ENCODE assay signal across 8 cellular contexts in genomic region chr11:62552931-62553838, GRCh38. TPM values are rescaled to one million over a fixed set of nuclear protein-coding genes. Genes with fewer than 3 reads are reported as not detected.
DNase-seq lines count a peak whose midpoint lies in the region; ATAC-seq and TF ChIP-seq lines count a peak whose summit lies in the region.

No MANE protein-coding gene starts in this region.

- H3K4me1 Mint-ChIP-seq in CD8-positive, alpha-beta memory T cell: peaks cover 78 to 93% (median 82%) of the 10 kb centered on the region in 3 donors
- H3K4me1 Mint-ChIP-seq in activated CD4-positive, alpha-beta T cell treated with anti-CD3 and anti-CD28 coated beads, Interleukin-2, amount 10 ng/mL, durations not matched to agents 7 days and 5 days: peaks cover 88% of the 10 kb centered on the region

- peak in 4 of 5 donors; percentile 47 to 84 (median 60) for DNase-seq in CD8-positive, alpha-beta memory T cell
- DNase-seq in MM.1S: no peak
- peak; percentile 70 for DNase-seq in activated CD4-positive, alpha-beta T cell treated with anti-CD3 and anti-CD28 coated beads, Interleukin-2, amount 10 ng/mL, durations not matched to agents 7 days and 5 days
- peak; percentile 82 for DNase-seq in epidermal melanocyte (ENCODE audit: insufficient read length, low spot score)
- DNase-seq in NCI-H1105 (lab: John Stamatoyannopoulos, UW): no peak

- H3K27ac Mint-ChIP-seq in CD8-positive, alpha-beta memory T cell: peak overlapping the region; percentile 96 to 100 (median 99)
- H3K27ac Mint-ChIP-seq in activated CD4-positive, alpha-beta T cell treated with anti-CD3 and anti-CD28 coated beads, Interleukin-2, amount 10 ng/mL, durations not matched to agents 7 days and 5 days: peak overlapping the region; percentile 99

- H2AFZ ChIP-seq in MM.1S (ENCODE audit: low read length): no peak overlapping the region

- H3K27me3 Mint-ChIP-seq in CD8-positive, alpha-beta memory T cell: peaks cover 0 to 3% of the 10 kb centered on the region in 2 donors
- peaks cover 3% of the 10 kb centered on the region for H3K27me3 Mint-ChIP-seq in activated CD4-positive, alpha-beta T cell treated with anti-CD3 and anti-CD28 coated beads, Interleukin-2, amount 10 ng/mL, durations not matched to agents 7 days and 5 days

- H3K79me2 ChIP-seq in MM.1S (ENCODE audit: low read length): no peaks in the 10 kb centered on the region

- H3K36me3 Mint-ChIP-seq in CD8-positive, alpha-beta memory T cell: peaks cover 0 to under 1% (median 0%) of the 10 kb centered on the region in 3 donors
- H3K36me3 Mint-ChIP-seq in activated CD4-positive, alpha-beta T cell treated with anti-CD3 and anti-CD28 coated beads, Interleukin-2, amount 10 ng/mL, durations not matched to agents 7 days and 5 days (ENCODE audit: low read depth): peaks cover 9% of the 10 kb centered on the region

- H3K4me2 ChIP-seq in MM.1S (ENCODE audit: low read depth, low read length): no peak overlapping the region

- POLR2A ChIA-PET in CD8-positive, alpha-beta memory T cell (lab: Charles Lee): interaction anchor here (1.0 to 11.9 kb wide), 8 partner anchors 11 to 328 kb away, joined by 3 to 193 read pairs (median 5); partner anchors contain the start of genes AHNAK, EEF1G and TUT1
- POLR2A ChIA-PET in activated CD4-positive, alpha-beta T cell treated with anti-CD3 and anti-CD28 coated beads, Interleukin-2, amount 10 ng/mL, durations not matched to agents 7 days and 5 days (lab: Charles Lee): interaction anchor here (0.5 to 1.4 kb wide), 3 partner anchors 9 to 126 kb away, joined by 3 to 4 read pairs (median 4); partner anchors contain the start of gene EEF1G

- ATAC-seq in HG03432 (IDR thresholded peaks at IDR 0.05; ENCODE audit: unreplicated experiment): no peak

- H3K36me3 ChIP-seq in CD8-positive, alpha-beta memory T cell (ENCODE audit: insufficient read depth, low read length): no peaks in the 10 kb centered on the region
- H3K36me3 ChIP-seq in MM.1S (replicated peaks; ENCODE audit: insufficient read depth, low read length): no peaks in the 10 kb centered on the region
- H3K36me3 ChIP-seq in mucosa of stomach (ENCODE audit: control insufficient read depth, insufficient read depth, low read length): no peaks in the 10 kb centered on the region
- H3K36me3 ChIP-seq in urinary bladder (ENCODE audit: insufficient read depth): no peaks in the 10 kb centered on the region

- no peaks in the 10 kb centered on the region for H3K9me2 ChIP-seq in MM.1S (replicated peaks; ENCODE audit: insufficient read depth, low read length)

- H3K27ac ChIP-seq in CD8-positive, alpha-beta memory T cell (ENCODE audit: low read depth, low read length): peak overlapping the region; percentile 95
- H3K27ac ChIP-seq in MM.1S (ENCODE audit: low read length): peak overlapping the region; percentile 83; the same call in 1 of the 2 replicates
- peak overlapping the region; percentile 92 for H3K27ac ChIP-seq in urinary bladder (ENCODE audit: low read depth)

- CTCF ChIA-PET in CD8-positive, alpha-beta memory T cell (lab: Charles Lee): interaction anchor here (1.3 to 6.7 kb wide), 5 partner anchors 10 to 129 kb away, joined by 3 to 85 read pairs (median 7); no protein-coding TSS in a partner anchor
- CTCF ChIA-PET in activated CD4-positive, alpha-beta T cell treated with anti-CD3 and anti-CD28 coated beads, Interleukin-2, amount 10 ng/mL, durations not matched to agents 7 days and 5 days (lab: Charles Lee): interaction anchor here (0.6 to 11.8 kb wide), 7 partner anchors 10 to 159 kb away, joined by 3 to 85 read pairs (median 6); partner anchors contain the start of gene EEF1G

- no peak for TF ChIP-seq CTCF in MM.1S (IDR thresholded peaks at IDR 0.05; ENCODE audit: low read length)

- WGBS in urinary bladder: 3% methylated on average over 16 of the region's 16 CpGs

- peaks cover 82% of the 10 kb centered on the region for H3K4me1 ChIP-seq in CD8-positive, alpha-beta memory T cell (ENCODE audit: insufficient read depth, low read length)
- H3K4me1 ChIP-seq in MM.1S (ENCODE audit: low read length): peaks cover 59% of the 10 kb centered on the region
- peaks cover 91% of the 10 kb centered on the region for H3K4me1 ChIP-seq in mucosa of stomach (ENCODE audit: control insufficient read depth, insufficient read depth, low read length)
- H3K4me1 ChIP-seq in urinary bladder (ENCODE audit: insufficient read depth): no peaks in the 10 kb centered on the region

- no peaks in the 10 kb centered on the region for H4K20me1 ChIP-seq in MM.1S (ENCODE audit: insufficient read depth, low read length)

- H3F3A ChIP-seq in MM.1S (ENCODE audit: insufficient read depth, low read length): peaks cover 48% of the 10 kb centered on the region

- no peaks in the 10 kb centered on the region for H3K27me3 ChIP-seq in CD8-positive, alpha-beta memory T cell (ENCODE audit: insufficient read depth, low read length, poor library complexity, severe bottlenecking)
- H3K27me3 ChIP-seq in MM.1S (replicated peaks; ENCODE audit: insufficient read depth, low read length) (peaks cover 6% of the 10 kb centered on the region; the same call in 1 of the 2 replicates), mucosa of stomach (ENCODE audit: control insufficient read depth, insufficient read depth, low read length) (no peaks in the 10 kb centered on the region)

- H3K9ac ChIP-seq in MM.1S (ENCODE audit: low read length) (no peak overlapping the region), mucosa of stomach (ENCODE audit: low read length) (peak overlapping the region; percentile 81)

- H3K4me3 Mint-ChIP-seq in CD8-positive, alpha-beta memory T cell: peak overlapping the region; percentile 69 to 92 (median 80)
- peak overlapping the region; percentile 33 for H3K4me3 Mint-ChIP-seq in activated CD4-positive, alpha-beta T cell treated with anti-CD3 and anti-CD28 coated beads, Interleukin-2, amount 10 ng/mL, durations not matched to agents 7 days and 5 days

- peaks cover 0 to 3% (median 0%) of the 10 kb centered on the region in 5 donors for H3K9me3 Mint-ChIP-seq in CD8-positive, alpha-beta memory T cell
- H3K9me3 Mint-ChIP-seq in activated CD4-positive, alpha-beta T cell treated with anti-CD3 and anti-CD28 coated beads, Interleukin-2, amount 10 ng/mL, durations not matched to agents 7 days and 5 days: no peaks in the 10 kb centered on the region

- no peaks in the 10 kb centered on the region for H3K9me3 ChIP-seq in CD8-positive, alpha-beta memory T cell (ENCODE audit: low read length)
- H3K9me3 ChIP-seq in MM.1S (replicated peaks; ENCODE audit: insufficient read depth, low read length) (no peaks in the 10 kb centered on the region), mucosa of stomach (ENCODE audit: control insufficient read depth, low read length) (no peaks in the 10 kb centered on the region)

- H3K4me3 ChIP-seq in CD8-positive, alpha-beta memory T cell (ENCODE audit: low read length): peak overlapping the region; percentile 47
- H3K4me3 ChIP-seq in MM.1S (ENCODE audit: low read length): no peak overlapping the region
- H3K4me3 ChIP-seq in mucosa of stomach (ENCODE audit: low read length): peak overlapping the region; percentile 33
- H3K4me3 ChIP-seq in urinary bladder (ENCODE audit: low read depth, low read length): no peak overlapping the region

RNA-seq across cellular contexts. Expression of gene AHNAK, which starts 6.6 kb away (rescaled TPM):
- 100 to 1,000 TPM; 187 to 193 TPM for total RNA-seq in CD8-positive, alpha-beta memory T cell
- polyA plus RNA-seq in CD8-positive, alpha-beta memory T cell: 125 TPM
- 100 to 1,000 TPM; 206 to 237 TPM for total RNA-seq in activated CD4-positive, alpha-beta T cell treated with anti-CD3 and anti-CD28 coated beads, Interleukin-2, amount 10 ng/mL, durations not matched to agents 7 days and 5 days
- 554 TPM for total RNA-seq in urinary bladder
- 200 TPM for polyA plus RNA-seq in urinary bladder

RNA-seq across cellular contexts. Expression of gene EEF1G, which starts 20.5 kb away (rescaled TPM):
- 1,000 to 10,000 TPM; 1,800 to 1,846 TPM for total RNA-seq in CD8-positive, alpha-beta memory T cell
- polyA plus RNA-seq in CD8-positive, alpha-beta memory T cell: 1,157 TPM
- 1,000 to 10,000 TPM; 1,239 to 1,470 TPM for total RNA-seq in activated CD4-positive, alpha-beta T cell treated with anti-CD3 and anti-CD28 coated beads, Interleukin-2, amount 10 ng/mL, durations not matched to agents 7 days and 5 days
- total RNA-seq in urinary bladder: 863 TPM
- polyA plus RNA-seq in urinary bladder: 1,468 TPM

RNA-seq across cellular contexts. Expression of gene TUT1, which starts 38.1 kb away (rescaled TPM):
- 10 to 100 TPM; 30.8 to 32.7 TPM for total RNA-seq in CD8-positive, alpha-beta memory T cell
- polyA plus RNA-seq in CD8-positive, alpha-beta memory T cell: 13.7 TPM
- total RNA-seq in activated CD4-positive, alpha-beta T cell treated with anti-CD3 and anti-CD28 coated beads, Interleukin-2, amount 10 ng/mL, durations not matched to agents 7 days and 5 days: 10 to 100 TPM; 24.1 to 26.0 TPM
- 5.1 TPM for total RNA-seq in urinary bladder
- polyA plus RNA-seq in urinary bladder: 14.3 TPM

RNA-seq across cellular contexts. Expression of gene MTA2, which starts 48.5 kb away (rescaled TPM):
- 100 to 1,000 TPM; 248 to 263 TPM for total RNA-seq in CD8-positive, alpha-beta memory T cell
- 37.4 TPM for polyA plus RNA-seq in CD8-positive, alpha-beta memory T cell
- total RNA-seq in activated CD4-positive, alpha-beta T cell treated with anti-CD3 and anti-CD28 coated beads, Interleukin-2, amount 10 ng/mL, durations not matched to agents 7 days and 5 days: 100 to 1,000 TPM; 270 to 299 TPM
- total RNA-seq in urinary bladder: 75.2 TPM
- polyA plus RNA-seq in urinary bladder: 52.8 TPM

RNA-seq across cellular contexts. Expression of gene EML3, which starts 59.4 kb away (rescaled TPM):
- 100 to 1,000 TPM; 133 to 134 TPM for total RNA-seq in CD8-positive, alpha-beta memory T cell
- polyA plus RNA-seq in CD8-positive, alpha-beta memory T cell: 22.9 TPM
- 100 to 1,000 TPM; 137 to 144 TPM for total RNA-seq in activated CD4-positive, alpha-beta T cell treated with anti-CD3 and anti-CD28 coated beads, Interleukin-2, amount 10 ng/mL, durations not matched to agents 7 days and 5 days
- total RNA-seq in urinary bladder: 12.9 TPM
- 47.7 TPM for polyA plus RNA-seq in urinary bladder

Comparison
In these comparisons a context has a peak if more than half of its experiments do, and no peak if none do; other contexts are left out.
1. DNase-seq: peak in CD8-positive, alpha-beta memory T cell (4 of 5), activated CD4-positive, alpha-beta T cell treated with anti-CD3 and anti-CD28 coated beads, Interleukin-2, amount 10 ng/mL, durations not matched to agents 7 days and 5 days (single experiment) and epidermal melanocyte (single experiment); none in MM.1S (single experiment) and NCI-H1105 (single experiment).
2. H3K4me3 ChIP-seq: peak in CD8-positive, alpha-beta memory T cell (single experiment) and mucosa of stomach (single experiment); none in MM.1S (single experiment) and urinary bladder (single experiment).
3. Peak in every context shown above with its lines, with median percentiles within 50 percentile points of each other: H3K27ac ChIP-seq.